8 cellular contexts compared by ENCODE assay signal in the genomic region with DNA sequence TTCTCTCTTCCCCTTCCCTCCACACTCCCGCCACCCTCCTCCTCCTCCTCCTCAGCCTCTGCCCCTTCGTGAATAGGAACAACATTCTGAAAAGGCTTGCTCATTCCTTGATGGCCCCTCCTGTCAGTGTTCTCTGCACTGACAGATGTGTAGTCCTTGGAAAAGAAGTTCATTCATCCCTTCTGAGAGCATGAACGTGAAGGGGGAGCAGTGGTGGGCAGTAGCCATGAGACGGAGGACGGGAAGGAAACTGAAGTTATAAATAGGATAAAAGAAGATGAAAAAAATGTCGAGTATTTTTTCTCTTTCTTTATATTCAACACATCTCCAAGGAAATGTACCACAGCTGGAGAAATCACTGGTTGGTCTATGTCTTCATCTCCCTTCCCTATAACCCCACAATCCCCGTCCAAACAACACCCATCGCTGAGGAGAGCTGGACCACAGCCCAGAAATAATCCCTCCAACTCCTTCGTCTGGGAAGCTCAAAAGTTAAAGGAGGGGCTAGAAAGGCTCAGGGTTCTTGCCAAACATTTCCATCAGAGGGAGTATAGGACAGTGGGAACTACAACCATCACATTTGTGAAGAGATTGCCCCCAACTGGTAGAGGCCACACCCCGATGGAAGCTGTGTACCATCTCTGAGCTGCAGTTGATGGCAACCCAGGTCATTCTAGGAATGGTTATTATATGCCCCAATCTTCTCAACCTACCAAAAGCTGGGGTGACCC. TPM values are rescaled to one million over a fixed set of nuclear protein-coding genes. Genes with fewer than 3 reads are reported as not detected.
DNase-seq lines count a peak whose midpoint lies in the region; TF ChIP-seq lines count a peak whose summit lies in the region.

No MANE protein-coding gene starts in this region.

- DNase-seq in AG04449 (ENCODE audit: low read depth, low spot score), result no peak
- no peak for DNase-seq in GM13977 (ENCODE audit: low spot score)
- no peak for DNase-seq in activated CD4-positive, alpha-beta memory T cell treated with anti-CD3 and anti-CD28 coated beads for 36 hours
- peak; percentile 49 for DNase-seq in iris pigment epithelial cell (ENCODE audit: low read depth)
- no peak for DNase-seq in T-helper 2 cell treated with Interferon-gamma antibody and Interleukin-4, amounts not matched to agents 5 μg/mL and 100 μg/mL, for 36 hours (ENCODE audit: low spot score)
- no peak for DNase-seq in iPS-NIHi7 (ENCODE audit: extremely low spot score)
- DNase-seq in NCI-H1105 (lab: John Stamatoyannopoulos, UW), result no peak
- no peak for DNase-seq in Calu3

- peak; percentile 21 for TF ChIP-seq CTCF in AG04449 (IDR thresholded peaks at IDR 0.05; ENCODE audit: insufficient read depth, low read length, missing control alignments)
- TF ChIP-seq CTCF in GM13977 (IDR thresholded peaks at IDR 0.05; ENCODE audit: extremely low read depth, insufficient read depth, missing control alignments), result peak; percentile 30
- TF ChIP-seq CTCF in Calu3 (IDR thresholded peaks at IDR 0.05; ENCODE audit: unreplicated experiment), result no peak

- intact Hi-C loops in activated CD4-positive, alpha-beta memory T cell treated with anti-CD3 and anti-CD28 coated beads for 36 hours (cut with micrococcal nuclease), result loop anchor here (5.0 kb wide), 1 partner anchor 42 kb away; no protein-coding TSS in a partner anchor
- intact Hi-C loops in Calu3 (cut with micrococcal nuclease; ENCODE audit: unreplicated experiment), result no loop called here

- no peaks in the 10 kb centered on the region for H3K27me3 Mint-ChIP-seq in activated CD4-positive, alpha-beta memory T cell treated with anti-CD3 and anti-CD28 coated beads for 36 hours
- H3K27me3 Mint-ChIP-seq in T-helper 2 cell treated with Interferon-gamma antibody and Interleukin-4, amounts not matched to agents 5 μg/mL and 100 μg/mL, for 36 hours (ENCODE audit: low read depth), result no peaks in the 10 kb centered on the region
- no peaks in the 10 kb centered on the region for H3K27me3 Mint-ChIP-seq in Calu3 (ENCODE audit: unreplicated experiment)

- H3K4me1 Mint-ChIP-seq in activated CD4-positive, alpha-beta memory T cell treated with anti-CD3 and anti-CD28 coated beads for 36 hours (ENCODE audit: low read depth), result peaks cover 60% of the 10 kb centered on the region
- peaks cover 33% of the 10 kb centered on the region for H3K4me1 Mint-ChIP-seq in T-helper 2 cell treated with Interferon-gamma antibody and Interleukin-4, amounts not matched to agents 5 μg/mL and 100 μg/mL, for 36 hours (ENCODE audit: low read depth)
- H3K4me1 Mint-ChIP-seq in Calu3 (ENCODE audit: low read depth, unreplicated experiment), result peaks cover under 1% of the 10 kb centered on the region

- H3K4me3 ChIP-seq in AG04449 (ENCODE audit: low read depth, low read length), result no peak overlapping the region

- H3K4me3 Mint-ChIP-seq in activated CD4-positive, alpha-beta memory T cell treated with anti-CD3 and anti-CD28 coated beads for 36 hours, result peak overlapping the region; percentile 70
- H3K4me3 Mint-ChIP-seq in T-helper 2 cell treated with Interferon-gamma antibody and Interleukin-4, amounts not matched to agents 5 μg/mL and 100 μg/mL, for 36 hours, result no peak overlapping the region
- H3K4me3 Mint-ChIP-seq in Calu3 (ENCODE audit: low read depth, unreplicated experiment), result no peak overlapping the region

- POLR2A ChIA-PET in AG04449 (lab: Yijun Ruan, JAX), result no interaction called here
- POLR2A ChIA-PET in activated CD4-positive, alpha-beta memory T cell treated with anti-CD3 and anti-CD28 coated beads for 36 hours (lab: Charles Lee), result interaction anchor here (0.8 to 2.9 kb wide), 15 partner anchors 23 to 76 kb away, joined by 3 to 31 read pairs (median 6); no protein-coding TSS in a partner anchor

- BruUV-seq in Calu3 (replicated peaks; lab: Mats Ljungman, UMichigan), result no TSS peak

- H3K9me3 Mint-ChIP-seq in activated CD4-positive, alpha-beta memory T cell treated with anti-CD3 and anti-CD28 coated beads for 36 hours, result no peaks in the 10 kb centered on the region
- no peaks in the 10 kb centered on the region for H3K9me3 Mint-ChIP-seq in T-helper 2 cell treated with Interferon-gamma antibody and Interleukin-4, amounts not matched to agents 5 μg/mL and 100 μg/mL, for 36 hours
- no peaks in the 10 kb centered on the region for H3K9me3 Mint-ChIP-seq in Calu3 (ENCODE audit: low read depth, unreplicated experiment)

- CTCF ChIA-PET in AG04449 (lab: Yijun Ruan, JAX) (interaction anchor here (0.7 to 6.1 kb wide), 15 partner anchors 10 to 396 kb away, joined by 3 to 54 read pairs (median 5); no protein-coding TSS in a partner anchor), Calu3 (lab: Charles Lee) (no interaction called here)
- CTCF ChIA-PET in activated CD4-positive, alpha-beta memory T cell treated with anti-CD3 and anti-CD28 coated beads for 36 hours (lab: Charles Lee), result interaction anchor here (0.5 to 2.1 kb wide), 10 partner anchors 10 to 277 kb away, joined by 3 to 7 read pairs (median 3); no protein-coding TSS in a partner anchor

- peak overlapping the region; percentile 94 for H3K27ac Mint-ChIP-seq in activated CD4-positive, alpha-beta memory T cell treated with anti-CD3 and anti-CD28 coated beads for 36 hours
- no peak overlapping the region for H3K27ac Mint-ChIP-seq in T-helper 2 cell treated with Interferon-gamma antibody and Interleukin-4, amounts not matched to agents 5 μg/mL and 100 μg/mL, for 36 hours
- no peak overlapping the region for H3K27ac Mint-ChIP-seq in Calu3 (ENCODE audit: unreplicated experiment)

- in situ Hi-C loops in GM13977 (cut with MboI; ENCODE audit: low pct_unique_long_range_greater_than_20kb, low sequenced_read_pairs, unreplicated experiment), result no loop called here

- no peaks in the 10 kb centered on the region for H3K36me3 Mint-ChIP-seq in activated CD4-positive, alpha-beta memory T cell treated with anti-CD3 and anti-CD28 coated beads for 36 hours
- H3K36me3 Mint-ChIP-seq in T-helper 2 cell treated with Interferon-gamma antibody and Interleukin-4, amounts not matched to agents 5 μg/mL and 100 μg/mL, for 36 hours (ENCODE audit: low read depth), result no peaks in the 10 kb centered on the region
- H3K36me3 Mint-ChIP-seq in Calu3 (ENCODE audit: insufficient read depth, unreplicated experiment), result no peaks in the 10 kb centered on the region

RNA-seq across cellular contexts. Expression of a gene that starts 33.5 kb away (rescaled TPM):
- total RNA-seq in activated CD4-positive, alpha-beta memory T cell treated with anti-CD3 and anti-CD28 coated beads for 36 hours, result 100 to 1,000 TPM; 436 to 444 TPM
- total RNA-seq in Calu3 (2022), result 26.5 and 38.4 TPM in 2 replicates

Comparison
In these comparisons a context has a peak if more than half of its experiments do, and no peak if none do; other contexts are left out.
1. RNA of a gene that starts 33.5 kb away (total RNA-seq): 436 to 444 TPM in activated CD4-positive, alpha-beta memory T cell treated with anti-CD3 and anti-CD28 coated beads for 36 hours; 26.5 to 38.4 TPM in Calu3; every median in the first group is over 10 times any median in the second.